18 cellular contexts compared by ENCODE assay signal in genomic region chr9:21056931-21057330, GRCh38. TPM values are rescaled to one million over a fixed set of nuclear protein-coding genes. Genes with fewer than 3 reads are reported as not detected.
A peak's percentile ranks its signal among the peaks of the same experiment; 100 is the strongest.
DNase-seq lines count a peak whose midpoint lies in the region; ATAC-seq and TF ChIP-seq lines count a peak whose summit lies in the region.
"Had no signal": no experiment of that assay in that cellular context is flagged by ENCODE, and none has a peak within 500 bp of the region (broad histone marks: within the 10 kb centered on the region; RNA-seq: fewer than 3 reads in every experiment).

No MANE protein-coding gene starts in this region.

- no peaks in the 10 kb centered on the region for H3K9me3 ChIP-seq in SJCRH30 (replicated peaks)
- H3K9me3 ChIP-seq: body of pancreas, gastrocnemius medialis, upper lobe of right lung had no signal

- DNase-seq in COLO668 (lab: John Stamatoyannopoulos, UW; ENCODE audit: unreplicated experiment): peak; percentile 43
- DNase-seq in HT-29 (ENCODE audit: low spot score): peak; percentile 52
- DNase-seq in SJCRH30: peak; percentile 5 to 31
- DNase-seq in fibroblast of pulmonary artery (ENCODE audit: low read depth): peak; percentile 17
- no peak for DNase-seq in hippocampal formation (lab: John Stamatoyannopoulos, UW)
- no peak for DNase-seq in NCI-H1105 treated with DMSO at 0.1 percent for 48 hours (lab: John Stamatoyannopoulos, UW)
- DNase-seq: activated effector memory CD4-positive, alpha-beta T cell treated with Interleukin-2 at 50 U/mL for 16 hours; body of pancreas; Calu3; gastrocnemius medialis; NCI-H524 treated with DMSO at 0.1 percent for 48 hours; SW 1271; upper lobe of right lung had no signal

- H3K4me1 ChIP-seq in SJCRH30: no peaks in the 10 kb centered on the region
- H3K4me1 ChIP-seq: body of pancreas, gastrocnemius medialis, upper lobe of right lung had no signal

- H3K4me3 ChIP-seq in SJCRH30 (no peak overlapping the region), fibroblast of pulmonary artery (replicated peaks; ENCODE audit: low read depth, low read length) (no peak overlapping the region)
- H3K4me3 ChIP-seq: body of pancreas, gastrocnemius medialis, upper lobe of right lung had no signal

- H3K27me3 ChIP-seq in SJCRH30: no peaks in the 10 kb centered on the region
- H3K27me3 ChIP-seq: body of pancreas, gastrocnemius medialis, upper lobe of right lung had no signal

- no peak for ATAC-seq in GM18867 (IDR thresholded peaks at IDR 0.05; ENCODE audit: unreplicated experiment)
- no peak for ATAC-seq in HG02642 (IDR thresholded peaks at IDR 0.05; ENCODE audit: poor library complexity, unreplicated experiment)
- ATAC-seq: body of pancreas; gastrocnemius medialis; stimulated activated effector memory CD8-positive, alpha-beta T cell treated with anti-CD3 and anti-CD28 coated beads, Interleukin-12 subunit alpha, Interleukin-12 subunit beta, amount 100 ng/mL, for 72 hours; upper lobe of right lung; WTC11 had no signal

- H3K36me3 ChIP-seq in SJCRH30: no peaks in the 10 kb centered on the region
- H3K36me3 ChIP-seq: gastrocnemius medialis, upper lobe of right lung had no signal

- H3K27ac ChIP-seq in SJCRH30: no peak overlapping the region
- H3K27ac ChIP-seq: body of pancreas, gastrocnemius medialis, upper lobe of right lung had no signal

- no peak for TF ChIP-seq CTCF in fibroblast of pulmonary artery (IDR thresholded peaks at IDR 0.05; ENCODE audit: low read length, missing control alignments)

RNA-seq across cellular contexts. Expression of gene IFNB1, which starts 20.8 kb away (rescaled TPM):
- total RNA-seq in HT-29 (2014; rRNA removed; shearing (Covaris generic)): not detected in 2 replicates
- total RNA-seq in SJCRH30 (2014; rRNA removed; shearing (Covaris generic)): not detected in 2 replicates
- total RNA-seq: body of pancreas, gastrocnemius medialis, skeletal muscle tissue, upper lobe of right lung, WTC11 had no signal

RNA-seq across cellular contexts. Expression of gene HACD4, which starts 25.5 kb away (rescaled TPM):
- not detected in 2 replicates for total RNA-seq in HT-29 (2014; rRNA removed; shearing (Covaris generic))
- total RNA-seq in SJCRH30 (2014; rRNA removed; shearing (Covaris generic)): not detected in 2 replicates

Comparison
In these comparisons a context has a peak if more than half of its experiments do, and no peak if none do; other contexts are left out.
1. DNase-seq: peak in COLO668 (single experiment), HT-29 (single experiment), SJCRH30 (2 of 2) and fibroblast of pulmonary artery (single experiment); none in hippocampal formation (0 of 2) and NCI-H1105 treated with DMSO at 0.1 percent for 48 hours (single experiment).